Comparison of ENCODE assay signal across 8 cellular contexts in the genomic region with DNA sequence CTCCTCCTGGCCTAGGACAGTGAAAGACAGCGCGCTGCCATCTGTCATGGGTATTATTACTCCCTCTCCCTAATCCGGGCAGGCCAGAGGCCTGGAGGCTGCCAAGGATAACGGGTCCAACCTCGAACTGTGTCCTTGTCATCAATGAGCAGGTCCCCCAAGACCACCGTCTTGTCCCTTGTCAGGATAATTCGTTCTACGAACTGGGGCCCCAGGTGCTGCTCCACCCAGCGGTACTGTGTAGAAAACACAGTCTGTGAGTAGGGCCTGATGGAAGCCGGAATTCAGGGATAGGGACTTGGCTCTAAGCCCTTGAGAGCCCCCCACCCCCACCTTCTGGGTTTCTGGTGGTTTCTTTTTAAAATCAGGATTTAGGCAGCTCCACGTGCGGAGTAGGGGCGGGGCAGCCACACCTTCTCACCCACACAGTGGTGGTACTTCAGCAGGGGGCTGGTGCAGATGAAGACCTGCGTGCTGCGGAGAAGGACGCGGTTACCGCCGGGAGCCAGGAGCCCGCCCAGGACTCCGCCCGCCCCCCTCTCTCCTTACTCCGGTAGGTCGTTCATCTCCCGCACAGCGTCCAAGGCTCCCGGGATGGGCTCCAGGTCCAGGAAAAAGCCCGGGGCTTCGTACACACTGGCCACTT. TPM values are rescaled to one million over a fixed set of nuclear protein-coding genes. Genes with fewer than 3 reads are reported as not detected.
DNase-seq lines count a peak whose midpoint lies in the region; ATAC-seq and TF ChIP-seq lines count a peak whose summit lies in the region.

No MANE protein-coding gene starts in this region.

- H3K4me1 Mint-ChIP-seq in Caco-2 (ENCODE audit: low read depth, unreplicated experiment) (peaks cover 8% of the 10 kb centered on the region), GM23338 (peaks cover 13% of the 10 kb centered on the region)
- peaks cover 22% of the 10 kb centered on the region for H3K4me1 Mint-ChIP-seq in stimulated activated effector memory CD8-positive, alpha-beta T cell treated with anti-CD3 and anti-CD28 coated beads, Interleukin-12 subunit alpha, Interleukin-12 subunit beta, amount 100 ng/mL, for 72 hours

- ATAC-seq in GM23338: peak; percentile 65
- peak; percentile 66 for ATAC-seq in stimulated activated effector memory CD8-positive, alpha-beta T cell treated with anti-CD3 and anti-CD28 coated beads, Interleukin-12 subunit alpha, Interleukin-12 subunit beta, amount 100 ng/mL, for 72 hours

- H3K27ac Mint-ChIP-seq in Caco-2 (ENCODE audit: unreplicated experiment) (peak overlapping the region; percentile 91), GM23338 (peak overlapping the region; percentile 90)
- peak overlapping the region; percentile 90 for H3K27ac Mint-ChIP-seq in stimulated activated effector memory CD8-positive, alpha-beta T cell treated with anti-CD3 and anti-CD28 coated beads, Interleukin-12 subunit alpha, Interleukin-12 subunit beta, amount 100 ng/mL, for 72 hours

- H3K27ac ChIP-seq in GM23338 (ENCODE audit: low read depth): peak overlapping the region; percentile 92

- no peaks in the 10 kb centered on the region for H3K9me2 ChIP-seq in GM23338 (ENCODE audit: insufficient read depth)

- H3K4me2 ChIP-seq in GM23338: peak overlapping the region; percentile 96

- H3K4me3 ChIP-seq in Caco-2 (ENCODE audit: low read depth, low read length): peak overlapping the region; percentile 85
- peak overlapping the region; percentile 95 for H3K4me3 ChIP-seq in GM23338

- H3K9me3 Mint-ChIP-seq in Caco-2 (ENCODE audit: unreplicated experiment) (no peaks in the 10 kb centered on the region), GM23338 (no peaks in the 10 kb centered on the region)
- H3K9me3 Mint-ChIP-seq in stimulated activated effector memory CD8-positive, alpha-beta T cell treated with anti-CD3 and anti-CD28 coated beads, Interleukin-12 subunit alpha, Interleukin-12 subunit beta, amount 100 ng/mL, for 72 hours: no peaks in the 10 kb centered on the region

- H3K9me3 ChIP-seq in Caco-2: no peaks in the 10 kb centered on the region

- peak overlapping the region; percentile 28; the same call in 1 of the 2 replicates for H2AFZ ChIP-seq in GM23338

- H3K36me3 ChIP-seq in Caco-2 (ENCODE audit: control insufficient read depth, insufficient read depth, low read length): peaks cover 4% of the 10 kb centered on the region
- H3K36me3 ChIP-seq in GM23338 (ENCODE audit: insufficient read depth): peaks cover 6% of the 10 kb centered on the region; the same call in 1 of the 2 replicates

- H3K4me3 Mint-ChIP-seq in Caco-2 (ENCODE audit: unreplicated experiment) (peak overlapping the region; percentile 93), GM23338 (peak overlapping the region; percentile 91)
- peak overlapping the region; percentile 83 for H3K4me3 Mint-ChIP-seq in stimulated activated effector memory CD8-positive, alpha-beta T cell treated with anti-CD3 and anti-CD28 coated beads, Interleukin-12 subunit alpha, Interleukin-12 subunit beta, amount 100 ng/mL, for 72 hours

- H3K79me2 ChIP-seq in GM23338 (replicated peaks; ENCODE audit: insufficient read depth): peaks cover 7% of the 10 kb centered on the region

- H3K4me1 ChIP-seq in Caco-2 (peaks cover 19% of the 10 kb centered on the region), GM23338 (ENCODE audit: insufficient read depth) (peaks cover 14% of the 10 kb centered on the region)

- intact Hi-C loops in Caco-2 (cut with micrococcal nuclease; ENCODE audit: unreplicated experiment): loop anchor here (1.0 to 5.0 kb wide), 4 partner anchors 16 to 72 kb away; partner anchors contain the start of gene JPT1

- H3K27me3 ChIP-seq in Caco-2 (replicated peaks; ENCODE audit: control insufficient read depth, insufficient read depth, low read length) (no peaks in the 10 kb centered on the region), GM23338 (ENCODE audit: insufficient read depth) (no peaks in the 10 kb centered on the region)

- CTCF ChIA-PET in Caco-2 (lab: Charles Lee): interaction anchor here (0.8 to 3.7 kb wide), 9 partner anchors 12 to 170 kb away, joined by 3 to 30 read pairs (median 4); partner anchors contain the start of genes ARMC7 and SLC16A5

- BruUV-seq in Caco-2 (replicated peaks; lab: Mats Ljungman, UMichigan): TSS peak; percentile 53

- peak; percentile 71 to 75 for DNase-seq in Caco-2
- peak; percentile 91 for DNase-seq in GM23338 (ENCODE audit: low spot score)
- peak; percentile 95 for DNase-seq in NCI-H2171 treated with DMSO at 0.1 percent for 48 hours (lab: John Stamatoyannopoulos, UW)
- peak; percentile 22 for DNase-seq in activated CD4-positive, alpha-beta T cell treated with anti-CD3 and anti-CD28 coated beads, Interleukin-2, amount 50 U/mL, for 1 hour
- peak; percentile 86 for DNase-seq in ecto neural progenitor cell (ENCODE audit: low spot score)
- peak; percentile 50 to 78 for DNase-seq in lung microvascular endothelial cell (ENCODE audit: low read depth in 2 of 2)
- DNase-seq in stimulated activated effector memory CD8-positive, alpha-beta T cell treated with anti-CD3 and anti-CD28 coated beads, Interleukin-12 subunit alpha, Interleukin-12 subunit beta, amount 100 ng/mL, for 72 hours (ENCODE audit: low spot score in 2 of 2): peak in 1 of 2 donors; percentile 68
- no peak for DNase-seq in epidermal melanocyte (ENCODE audit: insufficient read length, low spot score)

- no peaks in the 10 kb centered on the region for H3K27me3 Mint-ChIP-seq in Caco-2 (ENCODE audit: insufficient read depth, unreplicated experiment)
- peaks cover 33% of the 10 kb centered on the region for H3K27me3 Mint-ChIP-seq in GM23338 (ENCODE audit: insufficient read depth, low read depth, poor library complexity)

- POLR2A ChIA-PET in Caco-2 (lab: Charles Lee): interaction anchor here (0.6 to 1.3 kb wide), 6 partner anchors 21 to 263 kb away, joined by 3 to 5 read pairs (median 4); partner anchors contain the start of genes ARMC7, MIF4GD and SLC16A5

- peaks cover 59% of the 10 kb centered on the region for H3F3A ChIP-seq in GM23338 (replicated peaks; ENCODE audit: low read depth)

- TF ChIP-seq CTCF in Caco-2 (IDR thresholded peaks at IDR 0.05; ENCODE audit: insufficient read depth in 1 of 2, low read depth in 1 of 2, low read length in 1 of 2, severe bottlenecking in 1 of 2, unreplicated experiment in 1 of 2) (peak; percentile 47 to 73), GM23338 (conservative IDR thresholded peaks at IDR 0.05; ENCODE audit: low read depth in 2 of 2) (peak; percentile 68 to 78)

- peaks cover 8% of the 10 kb centered on the region; the same call in 1 of the 2 replicates for H4K20me1 ChIP-seq in GM23338 (replicated peaks; ENCODE audit: insufficient read depth)

- H3K36me3 Mint-ChIP-seq in Caco-2 (ENCODE audit: insufficient read depth, unreplicated experiment) (peaks cover 73% of the 10 kb centered on the region), GM23338 (ENCODE audit: low read depth) (peaks cover 30% of the 10 kb centered on the region)
- peaks cover 23% of the 10 kb centered on the region for H3K36me3 Mint-ChIP-seq in stimulated activated effector memory CD8-positive, alpha-beta T cell treated with anti-CD3 and anti-CD28 coated beads, Interleukin-12 subunit alpha, Interleukin-12 subunit beta, amount 100 ng/mL, for 72 hours

TF ChIP-seq in GM23338, 12 proteins besides CTCF, POLR2A, EP300 and RAD21 (continues in another document):
- TF ChIP-seq NANOG (IDR thresholded peaks at IDR 0.05; ENCODE audit: borderline replicate concordance): no peak
- TF ChIP-seq EZH2 (IDR thresholded peaks at IDR 0.05; ENCODE audit: low read depth, unreplicated experiment): no peak
- no peak for TF ChIP-seq ZNF331 (CRISPR knock-in tag; IDR thresholded peaks at IDR 0.05; ENCODE audit: low read depth)
- TF ChIP-seq EZH2phosphoT487 (IDR thresholded peaks at IDR 0.05; ENCODE audit: unreplicated experiment): no peak
- TF ChIP-seq, protein P1, sequence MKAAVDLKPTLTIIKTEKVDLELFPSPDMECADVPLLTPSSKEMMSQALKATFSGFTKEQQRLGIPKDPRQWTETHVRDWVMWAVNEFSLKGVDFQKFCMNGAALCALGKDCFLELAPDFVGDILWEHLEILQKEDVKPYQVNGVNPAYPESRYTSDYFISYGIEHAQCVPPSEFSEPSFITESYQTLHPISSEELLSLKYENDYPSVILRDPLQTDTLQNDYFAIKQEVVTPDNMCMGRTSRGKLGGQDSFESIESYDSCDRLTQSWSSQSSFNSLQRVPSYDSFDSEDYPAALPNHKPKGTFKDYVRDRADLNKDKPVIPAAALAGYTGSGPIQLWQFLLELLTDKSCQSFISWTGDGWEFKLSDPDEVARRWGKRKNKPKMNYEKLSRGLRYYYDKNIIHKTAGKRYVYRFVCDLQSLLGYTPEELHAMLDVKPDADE (IDR thresholded peaks at IDR 0.05): no peak
- TF ChIP-seq CREB1 (CRISPR knock-in tag; IDR thresholded peaks at IDR 0.05; ENCODE audit: low read depth): no peak
- no peak for TF ChIP-seq POLR2AphosphoS5 (IDR thresholded peaks at IDR 0.05; ENCODE audit: low read depth)
- no peak for TF ChIP-seq STAT1 (IDR thresholded peaks at IDR 0.05; ENCODE audit: unreplicated experiment)

RNA-seq across cellular contexts. Expression of gene NT5C, which starts 0.8 kb away (rescaled TPM):
- total RNA-seq in Caco-2 (2022): 59.3 and 68.4 TPM in 2 replicates
- total RNA-seq in GM23338 (2014; rRNA removed; shearing (Covaris generic)): 91.7 and 122 TPM in 2 replicates
- polyA plus RNA-seq in GM23338 (2016; fragmentation: Nextera tagmentation; extraction: Ambion mirVana): 120 and 134 TPM in 2 replicates
- total RNA-seq in lung microvascular endothelial cell: 34.7 and 38.7 TPM in 2 replicates

RNA-seq across cellular contexts. Expression of gene ARMC7, which starts 21.0 kb away (rescaled TPM):
- total RNA-seq in Caco-2 (2022): 23.6 and 26.0 TPM in 2 replicates
- 4.5 and 5.6 TPM in 2 replicates for total RNA-seq in GM23338 (2014; rRNA removed; shearing (Covaris generic))
- polyA plus RNA-seq in GM23338 (2016; fragmentation: Nextera tagmentation; extraction: Ambion mirVana): 6.3 and 8.4 TPM in 2 replicates
- 2.4 and 2.8 TPM in 2 replicates for total RNA-seq in lung microvascular endothelial cell

RNA-seq across cellular contexts. Expression of gene JPT1, which starts 23.6 kb away (rescaled TPM):
- total RNA-seq in Caco-2 (2022) (210 and 244 TPM in 2 replicates), lung microvascular endothelial cell (72.4 and 119 TPM in 2 replicates)
- 249 and 278 TPM in 2 replicates for total RNA-seq in GM23338 (2014; rRNA removed; shearing (Covaris generic))
- polyA plus RNA-seq in GM23338 (2016; fragmentation: Nextera tagmentation; extraction: Ambion mirVana): 903 and 929 TPM in 2 replicates

RNA-seq across cellular contexts. Expression of gene SLC16A5, which starts 43.0 kb away (rescaled TPM):
- total RNA-seq in Caco-2 (2022) (27.7 and 33.8 TPM in 2 replicates), lung microvascular endothelial cell (2.0 and 3.9 TPM in 2 replicates)
- 30.1 and 40.0 TPM in 2 replicates for total RNA-seq in GM23338 (2014; rRNA removed; shearing (Covaris generic))
- polyA plus RNA-seq in GM23338 (2016; fragmentation: Nextera tagmentation; extraction: Ambion mirVana): 5.0 and 7.3 TPM in 2 replicates

RNA-seq across cellular contexts. Expression of gene SUMO2, which starts 52.0 kb away (rescaled TPM):
- total RNA-seq in Caco-2 (2022): 675 and 693 TPM in 2 replicates
- 133 and 139 TPM in 2 replicates for total RNA-seq in GM23338 (2014; rRNA removed; shearing (Covaris generic))
- 784 and 890 TPM in 2 replicates for polyA plus RNA-seq in GM23338 (2016; fragmentation: Nextera tagmentation; extraction: Ambion mirVana)
- total RNA-seq in lung microvascular endothelial cell: 89.4 and 100 TPM in 2 replicates
